ENCODE assay signal across 8 cellular contexts in genomic region chr9:15306757-15307522, GRCh38. TPM values are rescaled to one million over a fixed set of nuclear protein-coding genes. Genes with fewer than 3 reads are reported as not detected.
DNase-seq lines count a peak whose midpoint lies in the region; ATAC-seq and TF ChIP-seq lines count a peak whose summit lies in the region.

TSS of gene TTC39B (minus strand) at chr9:15307216. CDS start at chr9:15307125, 91 bp downstream.

- peaks cover 7% of the 10 kb centered on the region for H3K4me1 Mint-ChIP-seq in Caco-2 (ENCODE audit: low read depth, unreplicated experiment)

- DNase-seq in Caco-2 (peak; percentile 88 to 93), HT-29 (ENCODE audit: low spot score) (peak; percentile 92), NOMO-1 treated with dmso at 0.1 percent for 144 hours (lab: John Stamatoyannopoulos, UW; ENCODE audit: unreplicated experiment) (peak; percentile 45), activated T-cell treated with anti-CD3 and anti-CD28 coated beads for 48 hours (ENCODE audit: low read depth) (peak; percentile 82)
- DNase-seq in stimulated activated CD8-positive, alpha-beta memory T cell treated with anti-CD3 and anti-CD28 coated beads, Interleukin-4, amount 100 ng/mL, for 4 hours (ENCODE audit: low read depth in 2 of 2, low spot score in 1 of 2), result peak; percentile 37 to 56

- CTCF ChIA-PET in Caco-2 (lab: Charles Lee), result interaction anchor here (0.5 to 1.0 kb wide), 4 partner anchors 26 to 50 kb away, joined by 3 to 5 read pairs (median 4); no protein-coding TSS in a partner anchor

- intact Hi-C loops in Caco-2 (cut with micrococcal nuclease; ENCODE audit: unreplicated experiment), result loop anchor here (1.0 kb wide), 3 partner anchors 26 to 110 kb away; no protein-coding TSS in a partner anchor

- H3K36me3 ChIP-seq in Caco-2 (ENCODE audit: control insufficient read depth, insufficient read depth, low read length), result no peaks in the 10 kb centered on the region
- no peaks in the 10 kb centered on the region for H3K36me3 ChIP-seq in esophagus (ENCODE audit: control insufficient read depth in 2 of 2, insufficient read depth in 2 of 2, low read length in 1 of 2)
- no peaks in the 10 kb centered on the region for H3K36me3 ChIP-seq in mucosa of rectum (ENCODE audit: control insufficient read depth in 2 of 2, insufficient read depth in 2 of 2, low read length in 2 of 2)

- peak within 1 kb of the TSS; percentile 92 for H3K4me3 Mint-ChIP-seq in Caco-2 (ENCODE audit: unreplicated experiment)

- peak within 1 kb of the TSS; percentile 97 to 98 for H3K27ac ChIP-seq in esophagus (ENCODE audit: low read depth in 2 of 2, low read length in 1 of 2)
- peak within 1 kb of the TSS; percentile 91 to 95 for H3K27ac ChIP-seq in mucosa of rectum (ENCODE audit: low read depth in 2 of 2, low read length in 2 of 2)

- H3K27ac Mint-ChIP-seq in Caco-2 (ENCODE audit: unreplicated experiment), result peak within 1 kb of the TSS; percentile 79

- H3K27me3 ChIP-seq in Caco-2 (replicated peaks; ENCODE audit: control insufficient read depth, insufficient read depth, low read length) (no peaks in the 10 kb centered on the region), esophagus (ENCODE audit: control insufficient read depth in 1 of 2, insufficient read depth in 2 of 2, low read length in 2 of 2) (no peaks in the 10 kb centered on the region), mucosa of rectum (ENCODE audit: control insufficient read depth in 2 of 2, insufficient read depth in 2 of 2, low read length in 2 of 2) (no peaks in the 10 kb centered on the region)

- peak; percentile 96 for ATAC-seq in GM21367 (IDR thresholded peaks at IDR 0.05; ENCODE audit: unreplicated experiment)

- WGBS in esophagus, 2 donors, result 0% methylated on average over 65 to 67 of the region's 67 CpGs

- no TSS peak for BruUV-seq in Caco-2 (replicated peaks; lab: Mats Ljungman, UMichigan)

- POLR2A ChIA-PET in Caco-2 (lab: Charles Lee), result interaction anchor here (1.3 kb wide), 1 partner anchor 246 kb away, joined by 3 read pairs; the partner anchor contains the start of gene CCDC171

- peak within 1 kb of the TSS; percentile 89 to 94 for H3K9ac ChIP-seq in mucosa of rectum (ENCODE audit: low read depth in 1 of 2, low read length in 2 of 2)

- no peaks in the 10 kb centered on the region for H3K9me3 Mint-ChIP-seq in Caco-2 (ENCODE audit: unreplicated experiment)

- H3K27me3 Mint-ChIP-seq in Caco-2 (ENCODE audit: insufficient read depth, unreplicated experiment), result no peaks in the 10 kb centered on the region

- H3K9me3 ChIP-seq in Caco-2 (no peaks in the 10 kb centered on the region), esophagus (ENCODE audit: control insufficient read depth in 2 of 2, insufficient read depth in 1 of 2, low read depth in 1 of 2, low read length in 1 of 2) (no peaks in the 10 kb centered on the region), mucosa of rectum (ENCODE audit: control insufficient read depth in 2 of 2, low read length in 2 of 2) (no peaks in the 10 kb centered on the region)

- H3K4me1 ChIP-seq in Caco-2, result peaks cover 4% of the 10 kb centered on the region; the same call in 1 of the 2 replicates
- H3K4me1 ChIP-seq in esophagus (ENCODE audit: control insufficient read depth in 2 of 2, insufficient read depth in 2 of 2, low read length in 1 of 2), result peaks cover 2% of the 10 kb centered on the region in 2 donors
- peaks cover 11 to 15% of the 10 kb centered on the region in 2 donors for H3K4me1 ChIP-seq in mucosa of rectum (ENCODE audit: control insufficient read depth in 2 of 2, insufficient read depth in 2 of 2, low read length in 2 of 2)

- no peak for TF ChIP-seq CTCF in Caco-2 (IDR thresholded peaks at IDR 0.05; ENCODE audit: insufficient read depth in 1 of 2, low read depth in 1 of 2, low read length in 1 of 2, severe bottlenecking in 1 of 2, unreplicated experiment in 1 of 2)

- H3K4me3 ChIP-seq in Caco-2 (ENCODE audit: low read depth, low read length) (peak within 1 kb of the TSS; percentile 74), esophagus (ENCODE audit: low read depth in 1 of 2, low read length in 2 of 2) (peak within 1 kb of the TSS; percentile 92 to 95), mucosa of rectum (ENCODE audit: low read length in 2 of 2) (peak within 1 kb of the TSS; percentile 88 to 97)

- H3K36me3 Mint-ChIP-seq in Caco-2 (ENCODE audit: insufficient read depth, unreplicated experiment), result peaks cover 6% of the 10 kb centered on the region

RNA-seq across cellular contexts. Expression of gene TTC39B, which starts in this region (rescaled TPM):
- 6.9 and 7.6 TPM in 2 replicates for total RNA-seq in Caco-2 (2022)
- 3.7 and 3.9 TPM in 2 replicates for total RNA-seq in HT-29 (2014; rRNA removed; shearing (Covaris generic))
- polyA plus RNA-seq in esophagus, result 10 to 100 TPM in 1 of 2 donors, 1 to 10 TPM in 1; 9.9 to 10.7 TPM

Comparison
In these comparisons a context has a peak if more than half of its experiments do, and no peak if none do; other contexts are left out.
1. Peak in every context shown above with its lines: DNase-seq, ATAC-seq, H3K4me3 ChIP-seq and H3K27ac ChIP-seq.